Comparison of ENCODE assay signal across 20 cellular contexts in genomic region chr6:88474720-88475119, GRCh38.
"Had no signal": no experiment of that assay in that cellular context is flagged by ENCODE, and none has a peak within 500 bp of the region (broad histone marks: within the 10 kb centered on the region; RNA-seq: fewer than 3 reads in every experiment).

No MANE protein-coding gene starts in this region.

- H3K79me2 ChIP-seq: hepatocyte had no signal

- DNase-seq: dermis blood vessel endothelial cell; dorsolateral prefrontal cortex; effector CD4-positive, alpha-beta T cell; effector memory CD4-positive, alpha-beta T cell; foreskin keratinocyte; heart left ventricle; hypothalamus; left cardiac atrium; left lung; left ventricle myocardium superior; lower lobe of right lung; mesendoderm; midbrain; naive thymus-derived CD4-positive, alpha-beta T cell had no signal

- H3K36me3 ChIP-seq: esophagus muscularis mucosa, gastroesophageal sphincter, heart left ventricle, left lung, lower lobe of right lung had no signal

- H3K9me3 ChIP-seq: esophagus muscularis mucosa, heart left ventricle, left lung, lower lobe of right lung had no signal

- H3K27ac ChIP-seq: coronary artery, dorsolateral prefrontal cortex, esophagus muscularis mucosa, foreskin keratinocyte, gastroesophageal sphincter, heart left ventricle, hepatocyte, left lung, lower lobe of right lung had no signal

- H3K4me2 ChIP-seq: hepatocyte had no signal

- ATAC-seq: foreskin keratinocyte; gastroesophageal sphincter; heart left ventricle; left cardiac atrium; left lung; left ventricle myocardium superior; lower lobe of right lung; naive thymus-derived CD4-positive, alpha-beta T cell had no signal

- H3K27me3 ChIP-seq: dorsolateral prefrontal cortex, esophagus muscularis mucosa, foreskin keratinocyte, gastroesophageal sphincter, heart left ventricle, hepatocyte, left lung had no signal

- H2AFZ ChIP-seq: hepatocyte had no signal

- H3K4me1 ChIP-seq: esophagus muscularis mucosa, foreskin keratinocyte, gastroesophageal sphincter, heart left ventricle, left lung, lower lobe of right lung had no signal

- H3K4me3 ChIP-seq: coronary artery, dorsolateral prefrontal cortex, esophagus muscularis mucosa, gastroesophageal sphincter, heart left ventricle, hepatocyte, left lung, lower lobe of right lung had no signal

- FAIRE-seq: islet of Langerhans, keratinocyte had no signal
